Comparison of ENCODE assay signal across 16 cellular contexts in the genomic region with DNA sequence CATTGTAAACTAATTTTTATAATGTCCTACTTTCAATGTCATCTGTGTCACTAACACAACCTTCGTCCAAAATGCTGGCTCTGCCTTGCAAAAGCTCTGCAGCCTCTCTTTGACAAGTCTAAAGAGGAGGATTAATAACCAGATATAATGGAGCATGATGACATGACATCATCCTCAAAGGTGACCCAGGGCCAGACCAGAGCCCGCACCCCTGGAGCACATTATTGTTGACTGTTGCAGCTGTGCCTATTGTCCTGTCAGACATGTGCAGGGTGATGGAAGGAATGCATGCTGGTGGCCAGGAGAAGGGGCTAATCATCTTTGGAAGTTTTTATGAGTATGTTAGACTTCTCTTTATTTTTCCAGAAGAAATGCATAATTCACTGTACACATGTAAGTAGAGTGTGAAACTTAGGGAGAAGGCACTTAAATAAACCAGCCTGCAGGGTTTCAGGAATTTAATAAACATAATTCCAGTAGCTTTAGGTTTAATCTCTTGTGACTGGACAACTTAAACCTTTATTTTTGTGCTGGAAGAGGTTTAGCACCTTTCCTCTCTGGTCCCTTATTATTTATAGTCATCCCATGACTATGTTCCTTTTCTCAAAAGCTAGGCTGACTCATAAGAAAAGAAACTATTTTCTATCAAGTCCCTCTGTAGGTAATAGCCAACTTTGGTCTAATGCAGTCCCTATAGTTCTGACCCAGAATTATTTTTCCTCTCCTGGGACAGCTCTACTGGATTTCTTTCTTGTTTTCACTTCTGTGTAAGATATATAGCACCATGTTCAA.
A peak's percentile ranks its signal among the peaks of the same experiment; 100 is the strongest.
DNase-seq lines count a peak whose midpoint lies in the region; ATAC-seq and TF ChIP-seq lines count a peak whose summit lies in the region.
"Had no signal": no experiment of that assay in that cellular context is flagged by ENCODE, and none has a peak within 500 bp of the region (broad histone marks: within the 10 kb centered on the region; RNA-seq: fewer than 3 reads in every experiment).

No MANE protein-coding gene starts in this region.

- H3K9ac ChIP-seq in GM23248 (no peak overlapping the region), neural progenitor cell (no peak overlapping the region)

- in situ Hi-C loops in GM23248 (cut with MboI) = no loop called here

- H3K4me1 Mint-ChIP-seq in chondrocyte (ENCODE audit: low read depth) (peaks cover 24% of the 10 kb centered on the region), neural progenitor cell (peaks cover 22% of the 10 kb centered on the region)
- no peaks in the 10 kb centered on the region for H3K4me1 Mint-ChIP-seq in activated T-helper 1 cell treated with anti-CD3 and anti-CD28 coated beads, Interleukin-12 subunit alpha, Interleukin-12 subunit beta, Interleukin-2, Interleukin-4 antibody, amounts not matched to agents 30 ng/mL and 10 ng/mL and 1 ng/mL, durations not matched to agents 14 hours and 24 hours and 36 hours (ENCODE audit: low read depth)
- H3K4me1 Mint-ChIP-seq: activated CD4-positive, alpha-beta T cell treated with anti-CD3 and anti-CD28 coated beads, Interleukin-2, amount 10 ng/mL, durations not matched to agents 7 days and 5 days had no signal

- peak; percentile 36 for TF ChIP-seq CTCF in chondrocyte (IDR thresholded peaks at IDR 0.05)
- no peak for TF ChIP-seq CTCF in neural progenitor cell (IDR thresholded peaks at IDR 0.05)
- TF ChIP-seq CTCF in vagina (IDR thresholded peaks at IDR 0.05) = no peak

- H2AFZ ChIP-seq in GM23248 (0 out of 2 replicates have a peak overlapping the region, but pooled peaks have one; percentile 6), neural progenitor cell (replicated peaks) (no peak overlapping the region)

- ATAC-seq in GM21423 (IDR thresholded peaks at IDR 0.05; ENCODE audit: unreplicated experiment) = no peak
- ATAC-seq: esophagus mucosa, mucosa of descending colon had no signal

- H3K9me2 ChIP-seq in GM23248 (ENCODE audit: insufficient read depth) = no peaks in the 10 kb centered on the region

- H3K27me3 Mint-ChIP-seq in chondrocyte (ENCODE audit: low read depth) (no peaks in the 10 kb centered on the region), neural progenitor cell (ENCODE audit: insufficient read depth, low read depth) (peaks cover 8% of the 10 kb centered on the region)
- peaks cover 1% of the 10 kb centered on the region for H3K27me3 Mint-ChIP-seq in activated T-helper 1 cell treated with anti-CD3 and anti-CD28 coated beads, Interleukin-12 subunit alpha, Interleukin-12 subunit beta, Interleukin-2, Interleukin-4 antibody, amounts not matched to agents 30 ng/mL and 10 ng/mL and 1 ng/mL, durations not matched to agents 14 hours and 24 hours and 36 hours (ENCODE audit: insufficient read depth)
- H3K27me3 Mint-ChIP-seq: activated CD4-positive, alpha-beta T cell treated with anti-CD3 and anti-CD28 coated beads, Interleukin-2, amount 10 ng/mL, durations not matched to agents 7 days and 5 days had no signal

- H3K27me3 ChIP-seq in GM23248 (replicated peaks; ENCODE audit: insufficient read depth) (no peaks in the 10 kb centered on the region), neural progenitor cell (no peaks in the 10 kb centered on the region), vagina (no peaks in the 10 kb centered on the region)
- H3K27me3 ChIP-seq: colonic mucosa had no signal

- DNase-seq in GM23248 = peak; percentile 25
- peak; percentile 94 for DNase-seq in NCI-H69 (lab: John Stamatoyannopoulos, UW)
- no peak for DNase-seq in chondrocyte (ENCODE audit: low spot score)
- peak; percentile 37 for DNase-seq in neural progenitor cell (ENCODE audit: low spot score)
- DNase-seq in activated T-helper 1 cell treated with anti-CD3 and anti-CD28 coated beads, Interleukin-12 subunit alpha, Interleukin-12 subunit beta, Interleukin-2, Interleukin-4 antibody, amounts not matched to agents 30 ng/mL and 10 ng/mL and 1 ng/mL, durations not matched to agents 14 hours and 24 hours and 36 hours (ENCODE audit: low spot score) = no peak
- DNase-seq in vagina (ENCODE audit: extremely low spot score in 2 of 2) = no peak
- DNase-seq: activated CD4-positive, alpha-beta T cell treated with anti-CD3 and anti-CD28 coated beads, Interleukin-2, amount 10 ng/mL, durations not matched to agents 7 days and 5 days; C1 segment of cervical spinal cord; colonic mucosa; kidney glomerular epithelial cell; mucosa of descending colon; NCI-H1694; NCI-H524; posterior cingulate gyrus had no signal

- H3K36me3 ChIP-seq in GM23248 (ENCODE audit: low read depth) (no peaks in the 10 kb centered on the region), neural progenitor cell (no peaks in the 10 kb centered on the region), vagina (no peaks in the 10 kb centered on the region)
- H3K36me3 ChIP-seq: colonic mucosa had no signal

- no peak overlapping the region for H3K4me2 ChIP-seq in GM23248 (ENCODE audit: unreplicated experiment)
- no peak overlapping the region for H3K4me2 ChIP-seq in neural progenitor cell

- intact Hi-C loops in activated T-helper 1 cell treated with anti-CD3 and anti-CD28 coated beads, Interleukin-12 subunit alpha, Interleukin-12 subunit beta, Interleukin-2, Interleukin-4 antibody, amounts not matched to agents 30 ng/mL and 10 ng/mL and 1 ng/mL, durations not matched to agents 14 hours and 24 hours and 36 hours (cut with micrococcal nuclease) = no loop called here
- intact Hi-C loops in vagina (cut with DNase I) = no loop called here

- H3K9me3 ChIP-seq in GM23248 (ENCODE audit: low read depth) = peaks cover 8% of the 10 kb centered on the region
- H3K9me3 ChIP-seq in neural progenitor cell (ENCODE audit: low read depth) = no peaks in the 10 kb centered on the region
- H3K9me3 ChIP-seq in vagina = no peaks in the 10 kb centered on the region
- H3K9me3 ChIP-seq: colonic mucosa, mucosa of descending colon had no signal

- H4K20me1 ChIP-seq in GM23248 (ENCODE audit: insufficient read depth) = no peaks in the 10 kb centered on the region
- H4K20me1 ChIP-seq in neural progenitor cell (ENCODE audit: low read depth) = no peaks in the 10 kb centered on the region

- H3K4me3 ChIP-seq in GM23248 (no peak overlapping the region), neural progenitor cell (no peak overlapping the region), vagina (no peak overlapping the region)
- H3K4me3 ChIP-seq: colonic mucosa, mucosa of descending colon had no signal

- H3F3A ChIP-seq in GM23248 (ENCODE audit: insufficient read depth) (no peaks in the 10 kb centered on the region), neural progenitor cell (ENCODE audit: low read depth) (no peaks in the 10 kb centered on the region)

- H3K27ac Mint-ChIP-seq in chondrocyte (ENCODE audit: unreplicated experiment) = peak overlapping the region; percentile 9
- peak overlapping the region; percentile 78 for H3K27ac Mint-ChIP-seq in neural progenitor cell
- no peak overlapping the region for H3K27ac Mint-ChIP-seq in activated T-helper 1 cell treated with anti-CD3 and anti-CD28 coated beads, Interleukin-12 subunit alpha, Interleukin-12 subunit beta, Interleukin-2, Interleukin-4 antibody, amounts not matched to agents 30 ng/mL and 10 ng/mL and 1 ng/mL, durations not matched to agents 14 hours and 24 hours and 36 hours
- H3K27ac Mint-ChIP-seq: activated CD4-positive, alpha-beta T cell treated with anti-CD3 and anti-CD28 coated beads, Interleukin-2, amount 10 ng/mL, durations not matched to agents 7 days and 5 days had no signal

- no peak for TF ChIP-seq POLR2A in vagina (IDR thresholded peaks at IDR 0.05)

- H3K27ac ChIP-seq in GM23248 (no peak overlapping the region), neural progenitor cell (no peak overlapping the region), vagina (no peak overlapping the region)
- H3K27ac ChIP-seq: colonic mucosa had no signal

- H3K79me2 ChIP-seq in GM23248 (ENCODE audit: insufficient read depth) = no peaks in the 10 kb centered on the region
- no peaks in the 10 kb centered on the region for H3K79me2 ChIP-seq in neural progenitor cell (ENCODE audit: low read depth)

- H3K36me3 Mint-ChIP-seq in chondrocyte (ENCODE audit: low read depth) (peaks cover 5% of the 10 kb centered on the region), neural progenitor cell (peaks cover 8% of the 10 kb centered on the region)
- H3K36me3 Mint-ChIP-seq in activated T-helper 1 cell treated with anti-CD3 and anti-CD28 coated beads, Interleukin-12 subunit alpha, Interleukin-12 subunit beta, Interleukin-2, Interleukin-4 antibody, amounts not matched to agents 30 ng/mL and 10 ng/mL and 1 ng/mL, durations not matched to agents 14 hours and 24 hours and 36 hours (ENCODE audit: low read depth) = no peaks in the 10 kb centered on the region

- H3K9me3 Mint-ChIP-seq in chondrocyte (ENCODE audit: low read depth) = peaks cover 17% of the 10 kb centered on the region
- peaks cover 28% of the 10 kb centered on the region for H3K9me3 Mint-ChIP-seq in neural progenitor cell
- H3K9me3 Mint-ChIP-seq in activated T-helper 1 cell treated with anti-CD3 and anti-CD28 coated beads, Interleukin-12 subunit alpha, Interleukin-12 subunit beta, Interleukin-2, Interleukin-4 antibody, amounts not matched to agents 30 ng/mL and 10 ng/mL and 1 ng/mL, durations not matched to agents 14 hours and 24 hours and 36 hours = peaks cover 9% of the 10 kb centered on the region
- H3K9me3 Mint-ChIP-seq: activated CD4-positive, alpha-beta T cell treated with anti-CD3 and anti-CD28 coated beads, Interleukin-2, amount 10 ng/mL, durations not matched to agents 7 days and 5 days had no signal

- H3K4me3 Mint-ChIP-seq in chondrocyte (ENCODE audit: unreplicated experiment) (no peak overlapping the region), neural progenitor cell (peak overlapping the region; percentile 10)
- no peak overlapping the region for H3K4me3 Mint-ChIP-seq in activated T-helper 1 cell treated with anti-CD3 and anti-CD28 coated beads, Interleukin-12 subunit alpha, Interleukin-12 subunit beta, Interleukin-2, Interleukin-4 antibody, amounts not matched to agents 30 ng/mL and 10 ng/mL and 1 ng/mL, durations not matched to agents 14 hours and 24 hours and 36 hours
- H3K4me3 Mint-ChIP-seq: activated CD4-positive, alpha-beta T cell treated with anti-CD3 and anti-CD28 coated beads, Interleukin-2, amount 10 ng/mL, durations not matched to agents 7 days and 5 days had no signal

- 41 to 64% methylated on average over 2 of the region's 2 CpGs for WGBS in GM23248 (ENCODE audit: low coverage in 1 of 2, low lambda C conversion rate in 2 of 2, missing lambda C conversion rate in 2 of 2), 2 experiments

- H3K4me1 ChIP-seq in GM23248 (ENCODE audit: insufficient read depth) (0 out of 2 replicates have a peak, but pooled peaks cover 7% of the 10 kb centered on the region), neural progenitor cell (peaks cover 14% of the 10 kb centered on the region), vagina (peaks cover 7% of the 10 kb centered on the region)
- H3K4me1 ChIP-seq: colonic mucosa had no signal

Comparison
In these comparisons a context has a peak if more than half of its experiments do, and no peak if none do; other contexts are left out.
1. DNase-seq: peak in GM23248 (single experiment), NCI-H69 (single experiment) and neural progenitor cell (single experiment); none in chondrocyte (single experiment), activated T-helper 1 cell treated with anti-CD3 and anti-CD28 coated beads, Interleukin-12 subunit alpha, Interleukin-12 subunit beta, Interleukin-2, Interleukin-4 antibody, amounts not matched to agents 30 ng/mL and 10 ng/mL and 1 ng/mL, durations not matched to agents 14 hours and 24 hours and 36 hours (single experiment) and vagina (0 of 2).